In genomic region chr2:26882220-26882619, GRCh38 we compare ENCODE assay signal across 4 cellular contexts. TPM values are rescaled to one million over a fixed set of nuclear protein-coding genes. Genes with fewer than 3 reads are reported as not detected.
"Had no signal": no experiment of that assay in that cellular context is flagged by ENCODE, and none has a peak within 500 bp of the region (broad histone marks: within the 10 kb centered on the region; RNA-seq: fewer than 3 reads in every experiment).

No MANE protein-coding gene starts in this region.

RNA-seq across cellular contexts. Expression of gene DPYSL5, which starts 34.3 kb away (rescaled TPM):
- total RNA-seq: M059J, PC-3, Right ventricle myocardium superior, SJSA1 had no signal
